1 cellular context compared by ENCODE assay signal in the genomic region with DNA sequence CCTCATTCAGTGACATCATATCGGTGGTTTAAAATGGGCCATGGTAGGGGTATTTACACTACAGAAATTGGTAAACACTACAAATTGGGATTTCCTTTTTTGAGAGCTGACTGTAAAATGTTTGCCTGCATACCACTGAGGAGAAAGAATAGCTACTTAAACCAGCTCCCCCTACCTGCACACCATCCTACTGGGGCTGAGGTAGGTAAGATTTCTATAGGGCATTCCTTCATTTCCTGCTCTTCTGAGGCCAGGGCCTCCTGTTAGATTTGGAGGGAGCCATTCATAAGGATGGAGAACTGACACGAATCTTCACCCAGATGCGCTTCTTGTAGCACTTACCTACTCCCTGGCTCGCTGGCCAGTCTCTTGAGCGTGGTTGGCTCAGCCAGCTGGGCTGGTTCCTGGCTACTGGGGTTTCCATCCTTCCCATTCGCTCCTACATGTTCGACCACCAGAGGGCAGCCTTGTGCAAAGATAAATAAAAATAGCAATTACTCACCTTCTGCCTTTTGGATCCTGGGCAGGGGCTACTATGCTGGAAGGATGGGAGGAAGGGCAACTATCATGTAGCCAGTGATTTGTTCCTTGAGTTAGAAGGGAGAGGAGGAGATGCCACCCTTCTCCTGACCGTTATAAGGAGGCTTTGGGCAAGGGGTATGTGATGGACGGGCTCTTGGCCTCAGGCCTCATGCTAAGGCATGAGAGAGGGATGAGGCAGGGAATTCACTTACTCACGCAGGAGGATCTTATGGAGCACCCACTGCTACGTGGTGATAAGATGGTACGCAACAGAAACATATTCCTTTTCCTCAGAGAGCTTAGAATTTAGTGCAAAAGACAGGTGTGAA.
A peak's percentile ranks its signal among the peaks of the same experiment; 100 is the strongest.
TF ChIP-seq lines count a peak whose summit lies in the region.

No MANE protein-coding gene starts in this region.

TF ChIP-seq in K562, 482 proteins besides CTCF, POLR2A, EP300 and RAD21 (continued from another document and continues in another):
- TF ChIP-seq, protein P1, sequence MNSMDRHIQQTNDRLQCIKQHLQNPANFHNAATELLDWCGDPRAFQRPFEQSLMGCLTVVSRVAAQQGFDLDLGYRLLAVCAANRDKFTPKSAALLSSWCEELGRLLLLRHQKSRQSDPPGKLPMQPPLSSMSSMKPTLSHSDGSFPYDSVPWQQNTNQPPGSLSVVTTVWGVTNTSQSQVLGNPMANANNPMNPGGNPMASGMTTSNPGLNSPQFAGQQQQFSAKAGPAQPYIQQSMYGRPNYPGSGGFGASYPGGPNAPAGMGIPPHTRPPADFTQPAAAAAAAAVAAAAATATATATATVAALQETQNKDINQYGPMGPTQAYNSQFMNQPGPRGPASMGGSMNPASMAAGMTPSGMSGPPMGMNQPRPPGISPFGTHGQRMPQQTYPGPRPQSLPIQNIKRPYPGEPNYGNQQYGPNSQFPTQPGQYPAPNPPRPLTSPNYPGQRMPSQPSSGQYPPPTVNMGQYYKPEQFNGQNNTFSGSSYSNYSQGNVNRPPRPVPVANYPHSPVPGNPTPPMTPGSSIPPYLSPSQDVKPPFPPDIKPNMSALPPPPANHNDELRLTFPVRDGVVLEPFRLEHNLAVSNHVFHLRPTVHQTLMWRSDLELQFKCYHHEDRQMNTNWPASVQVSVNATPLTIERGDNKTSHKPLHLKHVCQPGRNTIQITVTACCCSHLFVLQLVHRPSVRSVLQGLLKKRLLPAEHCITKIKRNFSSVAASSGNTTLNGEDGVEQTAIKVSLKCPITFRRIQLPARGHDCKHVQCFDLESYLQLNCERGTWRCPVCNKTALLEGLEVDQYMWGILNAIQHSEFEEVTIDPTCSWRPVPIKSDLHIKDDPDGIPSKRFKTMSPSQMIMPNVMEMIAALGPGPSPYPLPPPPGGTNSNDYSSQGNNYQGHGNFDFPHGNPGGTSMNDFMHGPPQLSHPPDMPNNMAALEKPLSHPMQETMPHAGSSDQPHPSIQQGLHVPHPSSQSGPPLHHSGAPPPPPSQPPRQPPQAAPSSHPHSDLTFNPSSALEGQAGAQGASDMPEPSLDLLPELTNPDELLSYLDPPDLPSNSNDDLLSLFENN (IDR thresholded peaks at IDR 0.05; ENCODE audit: low read depth in 2 of 2, low read length in 2 of 2): 0 out of 4 replicates have a peak, but pooled peaks of 1 of the 2 experiments have one; percentile 48
- TF ChIP-seq STAT5B (CRISPR knock-in tag; IDR thresholded peaks at IDR 0.05) (no peak), TARDBP (IDR thresholded peaks at IDR 0.05) (peak; percentile 17; the same call in 1 of the 2 replicates), RB1 (IDR thresholded peaks at IDR 0.05; ENCODE audit: low read depth) (peak; percentile 60), MEF2A (IDR thresholded peaks at IDR 0.05; ENCODE audit: control insufficient read depth, low read depth, low read length) (peak; percentile 78), SNIP1 (IDR thresholded peaks at IDR 0.05; ENCODE audit: low read depth) (no peak), BACH1 (tag; IDR thresholded peaks at IDR 0.05) (no peak), NCOA4 (IDR thresholded peaks at IDR 0.05; ENCODE audit: partially characterized antibody) (no peak), BCOR (IDR thresholded peaks at IDR 0.05) (no peak), NEUROD1 (IDR thresholded peaks at IDR 0.05; ENCODE audit: borderline replicate concordance, low read depth, low read length, partially characterized antibody) (peak; percentile 21), MEIS2 (IDR thresholded peaks at IDR 0.05; ENCODE audit: partially characterized antibody) (peak; percentile 50), CTCFL (IDR thresholded peaks at IDR 0.05; ENCODE audit: borderline replicate concordance, insufficient read depth, low read depth, low read length, poor library complexity, severe bottlenecking) (peak; percentile 15), JUND (IDR thresholded peaks at IDR 0.05; ENCODE audit: borderline replicate concordance, low read depth, low read length) (peak; percentile 36; the same call in 1 of the 2 replicates), JUND (tag; IDR thresholded peaks at IDR 0.05; ENCODE audit: borderline replicate concordance, low read depth, low read length) (no peak), FOXP4 (CRISPR knock-in tag; IDR thresholded peaks at IDR 0.05; ENCODE audit: borderline replicate concordance) (no peak), ZNF347 (CRISPR knock-in tag; IDR thresholded peaks at IDR 0.05; ENCODE audit: low read depth) (no peak), NFIX (CRISPR knock-in tag; IDR thresholded peaks at IDR 0.05; ENCODE audit: low read depth) (no peak), JUN (IDR thresholded peaks at IDR 0.05; ENCODE audit: borderline replicate concordance, low read depth, low read length) (peak; percentile 40; the same call in 1 of the 2 replicates), JUN (CRISPR knock-in tag; IDR thresholded peaks at IDR 0.05; ENCODE audit: borderline replicate concordance) (no peak), SNRNP70 (optimal IDR thresholded peaks at IDR 0.05; ENCODE audit: low read depth, low read length) (no peak), VEZF1 (CRISPR knock-in tag; IDR thresholded peaks at IDR 0.05) (no peak), HIVEP1 (CRISPR knock-in tag; IDR thresholded peaks at IDR 0.05) (no peak), CEBPG (CRISPR knock-in tag; IDR thresholded peaks at IDR 0.05) (no peak), CEBPG (tag; conservative IDR thresholded peaks at IDR 0.05 in 1 of 2, IDR thresholded peaks at IDR 0.05 in 1 of 2) (no peak), CC2D1A (IDR thresholded peaks at IDR 0.05) (peak; percentile 59; the same call in 1 of the 2 replicates), SAP30 (IDR thresholded peaks at IDR 0.05; ENCODE audit: borderline replicate concordance, insufficient read depth, low read depth, low read length, poor library complexity, severe bottlenecking) (no peak), CBFA2T3 (IDR thresholded peaks at IDR 0.05) (no peak), PML (IDR thresholded peaks at IDR 0.05; ENCODE audit: low read length) (no peak), SMAD1 (IDR thresholded peaks at IDR 0.05; ENCODE audit: low read depth, low read length, partially characterized antibody) (no peak), ZNF146 (CRISPR knock-in tag; IDR thresholded peaks at IDR 0.05; ENCODE audit: unreplicated experiment) (no peak), STAG1 (CRISPR knock-in tag; IDR thresholded peaks at IDR 0.05; ENCODE audit: borderline replicate concordance) (peak; percentile 78; the same call in 1 of the 2 replicates), ZNF253 (CRISPR knock-in tag; conservative IDR thresholded peaks at IDR 0.05) (no peak), LARP7 (IDR thresholded peaks at IDR 0.05) (no peak), ZNF584 (CRISPR knock-in tag; IDR thresholded peaks at IDR 0.05; ENCODE audit: low read depth) (no peak), SP2 (IDR thresholded peaks at IDR 0.05; ENCODE audit: extremely low read depth, low read depth, low read length, poor library complexity, severe bottlenecking) (no peak), SP1 (CRISPR knock-in tag; IDR thresholded peaks at IDR 0.05) (0 out of 2 replicates have a peak, but pooled peaks have one; percentile 16), ARID1B (IDR thresholded peaks at IDR 0.05) (no peak), XRCC5 (IDR thresholded peaks at IDR 0.05; ENCODE audit: low read depth, low read length) (peak; percentile 71; the same call in 1 of the 2 replicates), GTF2F1 (IDR thresholded peaks at IDR 0.05; ENCODE audit: low read depth, low read length) (no peak), CTBP1 (IDR thresholded peaks at IDR 0.05; ENCODE audit: borderline replicate concordance) (peak; percentile 47; the same call in 1 of the 2 replicates), MXD1 (CRISPR knock-in tag; IDR thresholded peaks at IDR 0.05; ENCODE audit: borderline replicate concordance, poor library complexity, severe bottlenecking) (no peak)
- TF ChIP-seq, protein P2, sequence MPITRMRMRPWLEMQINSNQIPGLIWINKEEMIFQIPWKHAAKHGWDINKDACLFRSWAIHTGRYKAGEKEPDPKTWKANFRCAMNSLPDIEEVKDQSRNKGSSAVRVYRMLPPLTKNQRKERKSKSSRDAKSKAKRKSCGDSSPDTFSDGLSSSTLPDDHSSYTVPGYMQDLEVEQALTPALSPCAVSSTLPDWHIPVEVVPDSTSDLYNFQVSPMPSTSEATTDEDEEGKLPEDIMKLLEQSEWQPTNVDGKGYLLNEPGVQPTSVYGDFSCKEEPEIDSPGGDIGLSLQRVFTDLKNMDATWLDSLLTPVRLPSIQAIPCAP (CRISPR knock-in tag; IDR thresholded peaks at IDR 0.05; ENCODE audit: borderline replicate concordance): no peak
- TF ChIP-seq, protein P3, sequence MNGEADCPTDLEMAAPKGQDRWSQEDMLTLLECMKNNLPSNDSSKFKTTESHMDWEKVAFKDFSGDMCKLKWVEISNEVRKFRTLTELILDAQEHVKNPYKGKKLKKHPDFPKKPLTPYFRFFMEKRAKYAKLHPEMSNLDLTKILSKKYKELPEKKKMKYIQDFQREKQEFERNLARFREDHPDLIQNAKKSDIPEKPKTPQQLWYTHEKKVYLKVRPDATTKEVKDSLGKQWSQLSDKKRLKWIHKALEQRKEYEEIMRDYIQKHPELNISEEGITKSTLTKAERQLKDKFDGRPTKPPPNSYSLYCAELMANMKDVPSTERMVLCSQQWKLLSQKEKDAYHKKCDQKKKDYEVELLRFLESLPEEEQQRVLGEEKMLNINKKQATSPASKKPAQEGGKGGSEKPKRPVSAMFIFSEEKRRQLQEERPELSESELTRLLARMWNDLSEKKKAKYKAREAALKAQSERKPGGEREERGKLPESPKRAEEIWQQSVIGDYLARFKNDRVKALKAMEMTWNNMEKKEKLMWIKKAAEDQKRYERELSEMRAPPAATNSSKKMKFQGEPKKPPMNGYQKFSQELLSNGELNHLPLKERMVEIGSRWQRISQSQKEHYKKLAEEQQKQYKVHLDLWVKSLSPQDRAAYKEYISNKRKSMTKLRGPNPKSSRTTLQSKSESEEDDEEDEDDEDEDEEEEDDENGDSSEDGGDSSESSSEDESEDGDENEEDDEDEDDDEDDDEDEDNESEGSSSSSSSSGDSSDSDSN (IDR thresholded peaks at IDR 0.05; ENCODE audit: borderline replicate concordance in 1 of 2, low read depth in 2 of 2, low read length in 2 of 2): 0 out of 4 replicates have a peak, but pooled peaks of 1 of the 2 experiments have one; percentile 27
- TF ChIP-seq, protein P4, sequence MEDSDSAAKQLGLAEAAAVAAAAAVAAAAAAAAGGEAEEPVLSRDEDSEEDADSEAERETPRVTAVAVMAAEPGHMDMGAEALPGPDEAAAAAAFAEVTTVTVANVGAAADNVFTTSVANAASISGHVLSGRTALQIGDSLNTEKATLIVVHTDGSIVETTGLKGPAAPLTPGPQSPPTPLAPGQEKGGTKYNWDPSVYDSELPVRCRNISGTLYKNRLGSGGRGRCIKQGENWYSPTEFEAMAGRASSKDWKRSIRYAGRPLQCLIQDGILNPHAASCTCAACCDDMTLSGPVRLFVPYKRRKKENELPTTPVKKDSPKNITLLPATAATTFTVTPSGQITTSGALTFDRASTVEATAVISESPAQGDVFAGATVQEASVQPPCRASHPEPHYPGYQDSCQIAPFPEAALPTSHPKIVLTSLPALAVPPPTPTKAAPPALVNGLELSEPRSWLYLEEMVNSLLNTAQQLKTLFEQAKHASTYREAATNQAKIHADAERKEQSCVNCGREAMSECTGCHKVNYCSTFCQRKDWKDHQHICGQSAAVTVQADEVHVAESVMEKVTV (CRISPR knock-in tag; IDR thresholded peaks at IDR 0.05): peak; percentile 84
- TF ChIP-seq, protein P5, sequence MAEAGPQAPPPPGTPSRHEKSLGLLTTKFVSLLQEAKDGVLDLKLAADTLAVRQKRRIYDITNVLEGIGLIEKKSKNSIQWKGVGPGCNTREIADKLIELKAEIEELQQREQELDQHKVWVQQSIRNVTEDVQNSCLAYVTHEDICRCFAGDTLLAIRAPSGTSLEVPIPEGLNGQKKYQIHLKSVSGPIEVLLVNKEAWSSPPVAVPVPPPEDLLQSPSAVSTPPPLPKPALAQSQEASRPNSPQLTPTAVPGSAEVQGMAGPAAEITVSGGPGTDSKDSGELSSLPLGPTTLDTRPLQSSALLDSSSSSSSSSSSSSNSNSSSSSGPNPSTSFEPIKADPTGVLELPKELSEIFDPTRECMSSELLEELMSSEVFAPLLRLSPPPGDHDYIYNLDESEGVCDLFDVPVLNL (CRISPR knock-in tag; IDR thresholded peaks at IDR 0.05; ENCODE audit: low read depth): 0 out of 2 replicates have a peak, but pooled peaks have one; percentile 44
